In the genomic region with DNA sequence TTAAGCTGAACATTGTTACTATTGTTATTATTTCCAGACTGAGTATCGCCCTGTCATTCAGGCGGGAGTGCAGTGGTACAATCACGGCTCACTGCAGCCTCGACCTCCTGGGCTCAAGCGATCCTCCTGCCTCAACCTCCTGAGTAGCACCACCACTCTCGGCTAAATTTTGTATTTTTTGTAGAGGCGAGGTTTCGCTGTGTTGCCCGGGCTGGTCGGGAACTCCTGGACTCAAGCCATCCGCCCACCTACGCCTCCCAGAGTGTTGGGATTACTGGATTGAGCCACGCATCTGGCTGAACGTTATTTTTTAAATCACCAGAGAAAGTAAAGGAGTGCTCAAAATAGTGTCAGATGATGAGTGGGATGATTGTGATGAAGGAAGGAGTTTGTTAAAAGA, we compare ENCODE assay signal across 10 cellular contexts. TPM values are rescaled to one million over a fixed set of nuclear protein-coding genes. Genes with fewer than 3 reads are reported as not detected.
DNase-seq lines count a peak whose midpoint lies in the region; ATAC-seq and TF ChIP-seq lines count a peak whose summit lies in the region.
"Had no signal": no experiment of that assay in that cellular context is flagged by ENCODE, and none has a peak within 500 bp of the region (broad histone marks: within the 10 kb centered on the region; RNA-seq: fewer than 3 reads in every experiment).

No MANE protein-coding gene starts in this region.

- no peaks in the 10 kb centered on the region for H3K9me3 ChIP-seq in CD4-positive, alpha-beta T cell (ENCODE audit: control insufficient read depth, low read length)
- H3K9me3 ChIP-seq in muscle layer of duodenum (ENCODE audit: control insufficient read depth in 1 of 2, low read length in 2 of 2) (no peaks in the 10 kb centered on the region), prostate gland (no peaks in the 10 kb centered on the region)

- WGBS in prostate gland: 94% methylated on average over 14 of the region's 14 CpGs

- ATAC-seq in CD4-positive, alpha-beta T cell (ENCODE audit: poor library complexity): no peak
- no peak for ATAC-seq in GM18511 (IDR thresholded peaks at IDR 0.05; ENCODE audit: unreplicated experiment)

- no peak for TF ChIP-seq POLR2A in prostate gland (IDR thresholded peaks at IDR 0.05)

- peaks cover 23% of the 10 kb centered on the region for H3K4me1 Mint-ChIP-seq in CD4-positive, alpha-beta T cell (ENCODE audit: low read depth)
- H3K4me1 Mint-ChIP-seq in IgD-negative memory B cell: peaks cover 3 to 19% (median 7%) of the 10 kb centered on the region in 3 donors

- POLR2A ChIA-PET in CD4-positive, alpha-beta T cell (lab: Charles Lee): interaction anchor here (0.9 to 3.0 kb wide), 11 partner anchors 9 to 272 kb away, joined by 3 to 56 read pairs (median 11); a partner anchor contains a TSS

- TF ChIP-seq CTCF in CD4-positive, alpha-beta T cell (IDR thresholded peaks at IDR 0.05): no peak
- no peak for TF ChIP-seq CTCF in prostate gland (IDR thresholded peaks at IDR 0.05)

- CTCF ChIA-PET in CD4-positive, alpha-beta T cell (lab: Charles Lee): interaction anchor here (1.2 to 1.7 kb wide), 2 partner anchors 17 to 24 kb away, joined by 3 to 7 read pairs; no protein-coding TSS in a partner anchor

- peak overlapping the region; percentile 98 for H3K27ac ChIP-seq in CD4-positive, alpha-beta T cell (ENCODE audit: low read depth, low read length)
- H3K27ac ChIP-seq in angular gyrus (ENCODE audit: low read depth, low read length) (peak overlapping the region; percentile 96), muscle layer of duodenum (ENCODE audit: low read length) (peak overlapping the region; percentile 97), prostate gland (no peak overlapping the region)

- H3K27me3 Mint-ChIP-seq in CD4-positive, alpha-beta T cell: no peaks in the 10 kb centered on the region
- H3K27me3 Mint-ChIP-seq in IgD-negative memory B cell: no peaks in the 10 kb centered on the region

- peak overlapping the region; percentile 98 for H3K4me3 Mint-ChIP-seq in CD4-positive, alpha-beta T cell
- H3K4me3 Mint-ChIP-seq in IgD-negative memory B cell: peak overlapping the region; percentile 98 to 100 (median 100)

- no peaks in the 10 kb centered on the region for H3K27me3 ChIP-seq in CD4-positive, alpha-beta T cell (ENCODE audit: control insufficient read depth, insufficient read depth, low read length)
- H3K27me3 ChIP-seq in muscle layer of duodenum (ENCODE audit: low read depth, low read length): no peaks in the 10 kb centered on the region
- no peaks in the 10 kb centered on the region for H3K27me3 ChIP-seq in prostate gland (replicated peaks; ENCODE audit: insufficient read depth)

- H3K36me3 ChIP-seq in muscle layer of duodenum (ENCODE audit: control insufficient read depth in 1 of 2, insufficient read depth in 2 of 2, low read length in 2 of 2): peaks cover 0 to 5% of the 10 kb centered on the region in 2 donors
- H3K36me3 ChIP-seq in prostate gland: no peaks in the 10 kb centered on the region

- peak overlapping the region; percentile 93 for H3K27ac Mint-ChIP-seq in CD4-positive, alpha-beta T cell
- H3K27ac Mint-ChIP-seq in IgD-negative memory B cell: peak overlapping the region; percentile 99 to 100 (median 100)

- peak overlapping the region in 1 of 2 donors; percentile 30 for H3K4me3 ChIP-seq in muscle layer of duodenum (ENCODE audit: low read depth in 1 of 2, low read length in 2 of 2)
- no peak overlapping the region for H3K4me3 ChIP-seq in prostate gland

- peaks cover 35% of the 10 kb centered on the region for H3K36me3 Mint-ChIP-seq in CD4-positive, alpha-beta T cell (ENCODE audit: low read depth)
- no peaks in the 10 kb centered on the region for H3K36me3 Mint-ChIP-seq in IgD-negative memory B cell

- DNase-seq in CD4-positive, alpha-beta T cell: no peak
- no peak for DNase-seq in prostate gland (ENCODE audit: low spot score)
- no peak for DNase-seq in NCI-H2029 treated with DMSO at 0.1 percent for 48 hours (lab: John Stamatoyannopoulos, UW)
- no peak for DNase-seq in NCI-H748 (lab: John Stamatoyannopoulos, UW; ENCODE audit: unreplicated experiment)

- intact Hi-C loops in CD4-positive, alpha-beta T cell (cut with DNase I, micrococcal nuclease): no loop called here
- intact Hi-C loops in prostate gland (cut with DNase I): no loop called here

- H3K4me1 ChIP-seq in muscle layer of duodenum (ENCODE audit: control insufficient read depth in 1 of 2, insufficient read depth in 2 of 2, low read length in 2 of 2) (peaks cover 6 to 14% of the 10 kb centered on the region in 2 donors), prostate gland (replicated peaks) (peaks cover 6% of the 10 kb centered on the region)

- H3K9me3 Mint-ChIP-seq in CD4-positive, alpha-beta T cell: no peaks in the 10 kb centered on the region
- no peaks in the 10 kb centered on the region for H3K9me3 Mint-ChIP-seq in IgD-negative memory B cell

RNA-seq across cellular contexts. Expression of a gene that starts 1.4 kb away (rescaled TPM):
- total RNA-seq in CD4-positive, alpha-beta T cell: 10 to 100 TPM; 86.5 to 87.9 TPM
- 242 TPM for polyA plus RNA-seq in IgD-negative memory B cell
- total RNA-seq in prostate gland: 100 to 1,000 TPM; 175 to 199 TPM

RNA-seq across cellular contexts. Expression of a gene that starts 26.6 kb away (rescaled TPM):
- 1 to 10 TPM; 7.5 to 8.5 TPM for total RNA-seq in CD4-positive, alpha-beta T cell
- polyA plus RNA-seq in IgD-negative memory B cell: 6.1 TPM
- total RNA-seq in prostate gland: 10 to 100 TPM in 1 of 2 donors, 1 to 10 TPM in 1; 6.6 to 12.5 TPM

RNA-seq across cellular contexts. Expression of a gene that starts 38.9 kb away (rescaled TPM):
- not detected for total RNA-seq in CD4-positive, alpha-beta T cell
- polyA plus RNA-seq in IgD-negative memory B cell: not detected
- total RNA-seq in prostate gland: not detected
- total RNA-seq: activated CD8-positive, alpha-beta memory T cell treated with anti-CD3 and anti-CD28 coated beads for 36 hours; pulmonary artery endothelial cell had no signal

Comparison
In these comparisons a context has a peak if more than half of its experiments do, and no peak if none do; other contexts are left out.
1. H3K27ac ChIP-seq: peak in CD4-positive, alpha-beta T cell (single experiment), angular gyrus (single experiment) and muscle layer of duodenum (single experiment); none in prostate gland (0 of 2).